In genomic region chr3:115040673-115041286, GRCh38 we compare ENCODE assay signal across 8 cellular contexts.
DNase-seq lines count a peak whose midpoint lies in the region; ATAC-seq and TF ChIP-seq lines count a peak whose summit lies in the region.

No MANE protein-coding gene starts in this region.

- H3K27me3 Mint-ChIP-seq in activated T-cell treated with anti-CD3 and anti-CD28 coated beads, Interleukin-2, amount 50 U/mL, for 24 hours = no peaks in the 10 kb centered on the region
- no peaks in the 10 kb centered on the region for H3K27me3 Mint-ChIP-seq in glutamatergic neuron (ENCODE audit: unreplicated experiment)

- TF ChIP-seq POLR2A in spleen (IDR thresholded peaks at IDR 0.05) = no peak

- peak; percentile 60 for ATAC-seq in GM19468 (IDR thresholded peaks at IDR 0.05; ENCODE audit: extremely low read depth, unreplicated experiment)
- ATAC-seq in GM19328 (IDR thresholded peaks at IDR 0.05; ENCODE audit: unreplicated experiment) = no peak

- peak; percentile 5 for DNase-seq in COR-L47 (lab: John Stamatoyannopoulos, UW)
- peak; percentile 36 for DNase-seq in NCI-H2171 treated with DMSO at 0.1 percent for 48 hours (lab: John Stamatoyannopoulos, UW)
- peak; percentile 32 for DNase-seq in activated T-cell treated with anti-CD3 and anti-CD28 coated beads, Interleukin-2, amount 50 U/mL, for 24 hours
- DNase-seq in glutamatergic neuron = peak; percentile 25
- no peak for DNase-seq in spleen
- no peak for DNase-seq in NCI-H524 treated with DMSO at 0.1 percent for 48 hours (lab: John Stamatoyannopoulos, UW)

- TF ChIP-seq CTCF in glutamatergic neuron (IDR thresholded peaks at IDR 0.05; ENCODE audit: partially characterized antibody, unreplicated experiment) = peak; percentile 71
- peak in 9 of 11 experiments; percentile 16 to 76 (median 62) for TF ChIP-seq CTCF in spleen (IDR thresholded peaks at IDR 0.05 in 8 of 11, conservative IDR thresholded peaks at IDR 0.05 in 3 of 11)

- peaks cover 2% of the 10 kb centered on the region for H3K36me3 Mint-ChIP-seq in activated T-cell treated with anti-CD3 and anti-CD28 coated beads, Interleukin-2, amount 50 U/mL, for 24 hours (ENCODE audit: low read depth)
- no peaks in the 10 kb centered on the region for H3K36me3 Mint-ChIP-seq in glutamatergic neuron (ENCODE audit: unreplicated experiment)

- no peaks in the 10 kb centered on the region for H3K27me3 ChIP-seq in spleen (replicated peaks in 1 of 7)

- H3K4me3 Mint-ChIP-seq in activated T-cell treated with anti-CD3 and anti-CD28 coated beads, Interleukin-2, amount 50 U/mL, for 24 hours = no peak overlapping the region
- H3K4me3 Mint-ChIP-seq in glutamatergic neuron (ENCODE audit: unreplicated experiment) = no peak overlapping the region

- H3K27ac Mint-ChIP-seq in activated T-cell treated with anti-CD3 and anti-CD28 coated beads, Interleukin-2, amount 50 U/mL, for 24 hours = no peak overlapping the region
- H3K27ac Mint-ChIP-seq in glutamatergic neuron (ENCODE audit: unreplicated experiment) = no peak overlapping the region

- 30 to 40% (median 38%) methylated on average over 4 of the region's 4 CpGs for WGBS in spleen, 5 donors

- H3K27ac ChIP-seq in spleen = no peak overlapping the region

- H3K36me3 ChIP-seq in spleen = peaks cover 0 to 5% (median 0%) of the 10 kb centered on the region in 6 donors

- no peak overlapping the region for H3K4me3 ChIP-seq in spleen

- intact Hi-C loops in spleen (cut with DNase I; ENCODE audit: low total_unique reads) = loop anchor here (10.0 kb wide), 1 partner anchor 124 kb away; no protein-coding TSS in a partner anchor

- H3K9me3 Mint-ChIP-seq in activated T-cell treated with anti-CD3 and anti-CD28 coated beads, Interleukin-2, amount 50 U/mL, for 24 hours = no peaks in the 10 kb centered on the region
- H3K9me3 Mint-ChIP-seq in glutamatergic neuron (ENCODE audit: unreplicated experiment) = no peaks in the 10 kb centered on the region

- H3K4me1 ChIP-seq in spleen = peaks cover 0 to 6% (median 0%) of the 10 kb centered on the region in 6 donors

- H3K4me1 Mint-ChIP-seq in activated T-cell treated with anti-CD3 and anti-CD28 coated beads, Interleukin-2, amount 50 U/mL, for 24 hours (ENCODE audit: low read depth) = peaks cover 12% of the 10 kb centered on the region
- no peaks in the 10 kb centered on the region for H3K4me1 Mint-ChIP-seq in glutamatergic neuron (ENCODE audit: low read depth, unreplicated experiment)

- H3K9me3 ChIP-seq in spleen = no peaks in the 10 kb centered on the region

Comparison
In these comparisons a context has a peak if more than half of its experiments do, and no peak if none do; other contexts are left out.
1. DNase-seq: peak in COR-L47 (single experiment), NCI-H2171 treated with DMSO at 0.1 percent for 48 hours (single experiment), activated T-cell treated with anti-CD3 and anti-CD28 coated beads, Interleukin-2, amount 50 U/mL, for 24 hours (single experiment) and glutamatergic neuron (single experiment); none in spleen (single experiment) and NCI-H524 treated with DMSO at 0.1 percent for 48 hours (single experiment).